3 cellular contexts compared by ENCODE assay signal in genomic region chr2:28691774-28692281, GRCh38.
TF ChIP-seq lines count a peak whose summit lies in the region.

No MANE protein-coding gene starts in this region.

TF ChIP-seq in A549, 52 proteins besides CTCF, POLR2A, EP300 and RAD21:
- TF ChIP-seq NR3C1 (IDR thresholded peaks at IDR 0.05) (no peak), EHMT2 (IDR thresholded peaks at IDR 0.05; ENCODE audit: low read depth) (no peak), POLR2AphosphoS2 (conservative IDR thresholded peaks at IDR 0.05; ENCODE audit: low read length) (no peak), EHF (CRISPR knock-in tag; IDR thresholded peaks at IDR 0.05) (no peak)
- TF ChIP-seq, protein P1, sequence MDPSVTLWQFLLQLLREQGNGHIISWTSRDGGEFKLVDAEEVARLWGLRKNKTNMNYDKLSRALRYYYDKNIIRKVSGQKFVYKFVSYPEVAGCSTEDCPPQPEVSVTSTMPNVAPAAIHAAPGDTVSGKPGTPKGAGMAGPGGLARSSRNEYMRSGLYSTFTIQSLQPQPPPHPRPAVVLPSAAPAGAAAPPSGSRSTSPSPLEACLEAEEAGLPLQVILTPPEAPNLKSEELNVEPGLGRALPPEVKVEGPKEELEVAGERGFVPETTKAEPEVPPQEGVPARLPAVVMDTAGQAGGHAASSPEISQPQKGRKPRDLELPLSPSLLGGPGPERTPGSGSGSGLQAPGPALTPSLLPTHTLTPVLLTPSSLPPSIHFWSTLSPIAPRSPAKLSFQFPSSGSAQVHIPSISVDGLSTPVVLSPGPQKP (IDR thresholded peaks at IDR 0.05; ENCODE audit: low read depth, low read length), result no peak
- TF ChIP-seq, protein P2, sequence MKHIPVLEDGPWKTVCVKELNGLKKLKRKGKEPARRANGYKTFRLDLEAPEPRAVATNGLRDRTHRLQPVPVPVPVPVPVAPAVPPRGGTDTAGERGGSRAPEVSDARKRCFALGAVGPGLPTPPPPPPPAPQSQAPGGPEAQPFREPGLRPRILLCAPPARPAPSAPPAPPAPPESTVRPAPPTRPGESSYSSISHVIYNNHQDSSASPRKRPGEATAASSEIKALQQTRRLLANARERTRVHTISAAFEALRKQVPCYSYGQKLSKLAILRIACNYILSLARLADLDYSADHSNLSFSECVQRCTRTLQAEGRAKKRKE (CRISPR knock-in tag; IDR thresholded peaks at IDR 0.05; ENCODE audit: low read depth), result no peak
TF ChIP-seq in A549: peak in this region for 0.

TF ChIP-seq in IMR-90, 13 proteins besides CTCF, POLR2A, EP300 and RAD21:
- TF ChIP-seq RFX5 (IDR thresholded peaks at IDR 0.05; ENCODE audit: low read depth, low read length) (no peak), RCOR1 (IDR thresholded peaks at IDR 0.05; ENCODE audit: insufficient replicate concordance, low read length) (no peak), MAFK (IDR thresholded peaks at IDR 0.05; ENCODE audit: low read depth, low read length) (no peak), BHLHE40 (IDR thresholded peaks at IDR 0.05; ENCODE audit: low read depth, low read length) (no peak), CEBPB (IDR thresholded peaks at IDR 0.05; ENCODE audit: low read depth, low read length) (peak; percentile 44; the same call in 1 of the 2 replicates), MAZ (IDR thresholded peaks at IDR 0.05; ENCODE audit: borderline replicate concordance, low read depth, low read length) (no peak), FOS (IDR thresholded peaks at IDR 0.05; ENCODE audit: low read depth, low read length) (no peak)
TF ChIP-seq in IMR-90: peak in this region for 1.

TF ChIP-seq in H1, 55 proteins besides CTCF, POLR2A, EP300 and RAD21:
- TF ChIP-seq PHF8 (conservative IDR thresholded peaks at IDR 0.05; ENCODE audit: low read depth, low read length) (no peak), GTF2F1 (IDR thresholded peaks at IDR 0.05; ENCODE audit: borderline replicate concordance, low read depth, low read length) (no peak), CBX5 (IDR thresholded peaks at IDR 0.05; ENCODE audit: low read depth, low read length) (no peak), BCL11A (IDR thresholded peaks at IDR 0.05; ENCODE audit: low read depth in 2 of 2, low read length in 2 of 2) (no peak), ASH2L (IDR thresholded peaks at IDR 0.05; ENCODE audit: low read length) (no peak), ZNF274 (IDR thresholded peaks at IDR 0.05; ENCODE audit: borderline replicate concordance, extremely low read depth, low read length) (no peak), SP4 (IDR thresholded peaks at IDR 0.05; ENCODE audit: low read length) (no peak), CHD1 (IDR thresholded peaks at IDR 0.05; ENCODE audit: low read depth, low read length) (no peak), SUZ12 (IDR thresholded peaks at IDR 0.05; ENCODE audit: low read length) (no peak), KDM1A (IDR thresholded peaks at IDR 0.05; ENCODE audit: borderline replicate concordance, low read length) (no peak), RNF2 (IDR thresholded peaks at IDR 0.05; ENCODE audit: borderline replicate concordance, low read depth, low read length, missing control alignments, poor library complexity, severe bottlenecking) (no peak), GABPA (IDR thresholded peaks at IDR 0.05; ENCODE audit: borderline replicate concordance, insufficient read depth, low read length) (no peak), ATF3 (IDR thresholded peaks at IDR 0.05; ENCODE audit: insufficient read depth, low read depth, low read length) (no peak), TBP (IDR thresholded peaks at IDR 0.05; ENCODE audit: low read depth, low read length) (no peak), SIRT6 (IDR thresholded peaks at IDR 0.05; ENCODE audit: low read length) (no peak), TAF1 (IDR thresholded peaks at IDR 0.05; ENCODE audit: low read depth, low read length) (no peak)
